ENCODE assay signal across 18 cellular contexts in the genomic region with DNA sequence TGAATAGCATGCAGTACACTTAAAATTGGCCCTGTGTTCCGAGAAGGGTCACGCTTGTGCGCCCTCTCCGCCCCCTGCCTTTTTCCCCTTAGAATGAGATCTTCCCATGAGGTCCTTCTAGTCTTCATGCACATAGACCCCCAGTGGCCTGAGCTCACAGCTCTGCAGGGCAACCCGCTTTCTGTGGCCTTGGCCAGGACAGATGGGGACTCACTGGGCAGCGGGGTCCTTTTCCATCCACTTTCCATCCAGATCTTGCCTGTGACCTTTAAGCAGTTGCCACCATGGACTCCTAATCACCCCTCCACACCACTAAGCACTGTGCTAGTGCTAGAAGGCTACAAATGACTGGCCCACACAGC.
"Had no signal": no experiment of that assay in that cellular context is flagged by ENCODE, and none has a peak within 500 bp of the region (broad histone marks: within the 10 kb centered on the region; RNA-seq: fewer than 3 reads in every experiment).

No MANE protein-coding gene starts in this region.

- H3K36me3 ChIP-seq: heart right ventricle, ovary, transverse colon had no signal

- H3K9me3 ChIP-seq: heart right ventricle, mucosa of descending colon, ovary, testis, transverse colon had no signal

- ATAC-seq: left lobe of liver; mucosa of descending colon; naive thymus-derived CD8-positive, alpha-beta T cell; stimulated activated effector memory CD8-positive, alpha-beta T cell treated with anti-CD3 and anti-CD28 coated beads, Interleukin-12 subunit alpha, Interleukin-12 subunit beta, amount 100 ng/mL, for 72 hours had no signal

- H3K4me1 Mint-ChIP-seq: stimulated activated effector memory CD8-positive, alpha-beta T cell treated with anti-CD3 and anti-CD28 coated beads, Interleukin-12 subunit alpha, Interleukin-12 subunit beta, amount 100 ng/mL, for 72 hours had no signal

- H3K36me3 Mint-ChIP-seq: stimulated activated effector memory CD8-positive, alpha-beta T cell treated with anti-CD3 and anti-CD28 coated beads, Interleukin-12 subunit alpha, Interleukin-12 subunit beta, amount 100 ng/mL, for 72 hours had no signal

- H3K27ac ChIP-seq: coronary artery, heart right ventricle, ovary, testis, transverse colon had no signal

- H3K9me3 Mint-ChIP-seq: naive thymus-derived CD8-positive, alpha-beta T cell; stimulated activated effector memory CD8-positive, alpha-beta T cell treated with anti-CD3 and anti-CD28 coated beads, Interleukin-12 subunit alpha, Interleukin-12 subunit beta, amount 100 ng/mL, for 72 hours; stimulated activated naive CD8-positive, alpha-beta T cell treated with anti-CD3 and anti-CD28 coated beads, Interleukin-15, Interleukin-2, amounts not matched to agents 100 ng/mL and 50 ng/mL, for 24 hours had no signal

- DNase-seq: effector memory CD4-positive, alpha-beta T cell; heart right ventricle; mammary epithelial cell; mucosa of descending colon; naive thymus-derived CD8-positive, alpha-beta T cell; nucleus accumbens; ovary; right cardiac atrium; stimulated activated CD4-positive, alpha-beta T cell treated with anti-CD3 and anti-CD28 coated beads, Interleukin-4, amount 100 ng/mL, for 1 hour; stimulated activated CD8-positive, alpha-beta memory T cell treated with anti-CD3 and anti-CD28 coated beads, Interleukin-4, amount 100 ng/mL, for 48 hours; testis; transverse colon had no signal

- H3K4me1 ChIP-seq: heart right ventricle, testis, transverse colon had no signal

- H3K27ac Mint-ChIP-seq: naive thymus-derived CD8-positive, alpha-beta T cell; progenitor cell of endocrine pancreas; stimulated activated effector memory CD8-positive, alpha-beta T cell treated with anti-CD3 and anti-CD28 coated beads, Interleukin-12 subunit alpha, Interleukin-12 subunit beta, amount 100 ng/mL, for 72 hours; stimulated activated naive CD8-positive, alpha-beta T cell treated with anti-CD3 and anti-CD28 coated beads, Interleukin-15, Interleukin-2, amounts not matched to agents 100 ng/mL and 50 ng/mL, for 24 hours had no signal

- H3K27me3 ChIP-seq: ovary, testis, transverse colon had no signal

- H3K4me3 ChIP-seq: coronary artery, heart right ventricle, mucosa of descending colon, ovary, smooth muscle cell, testis, transverse colon had no signal

- H3K4me3 Mint-ChIP-seq: naive thymus-derived CD8-positive, alpha-beta T cell; stimulated activated effector memory CD8-positive, alpha-beta T cell treated with anti-CD3 and anti-CD28 coated beads, Interleukin-12 subunit alpha, Interleukin-12 subunit beta, amount 100 ng/mL, for 72 hours; stimulated activated naive CD8-positive, alpha-beta T cell treated with anti-CD3 and anti-CD28 coated beads, Interleukin-15, Interleukin-2, amounts not matched to agents 100 ng/mL and 50 ng/mL, for 24 hours had no signal
